ENCODE assay signal across 8 cellular contexts in the genomic region with DNA sequence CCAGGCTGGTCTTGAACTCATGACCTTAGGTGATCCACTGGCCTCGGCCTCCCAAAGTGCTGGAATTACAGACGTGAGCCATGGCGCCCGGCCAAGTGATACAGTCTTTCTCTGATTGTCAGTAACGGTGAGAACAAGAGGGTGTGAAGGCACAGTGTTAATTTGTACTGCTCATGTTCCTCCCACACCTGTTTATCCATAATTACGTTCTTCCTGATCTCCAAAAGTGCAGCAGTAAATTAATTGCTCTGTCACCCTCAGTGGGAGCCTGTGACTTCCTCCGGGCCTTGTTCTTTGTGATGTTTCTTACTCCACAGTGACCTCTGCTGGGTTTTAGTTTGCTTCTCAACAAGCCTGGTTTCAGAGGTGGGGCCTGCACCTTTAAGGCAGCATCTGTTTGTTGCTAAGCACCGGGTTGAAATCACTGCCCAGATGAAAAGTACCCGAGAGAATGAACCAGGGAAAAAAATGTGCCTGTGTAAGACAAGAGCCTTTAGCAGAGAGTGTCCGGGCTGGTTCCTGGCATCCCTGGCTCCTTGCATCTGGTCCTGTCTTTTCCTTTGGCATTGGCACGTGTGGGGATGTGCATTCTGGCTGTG.
DNase-seq lines count a peak whose midpoint lies in the region; ATAC-seq and TF ChIP-seq lines count a peak whose summit lies in the region.

No MANE protein-coding gene starts in this region.

- no peak overlapping the region for H3K4me3 Mint-ChIP-seq in central memory CD8-positive, alpha-beta T cell

- TF ChIP-seq CTCF in WI38 (IDR thresholded peaks at IDR 0.05; ENCODE audit: low read depth, low read length), result peak; percentile 54

- DNase-seq in COR-L47 (lab: John Stamatoyannopoulos, UW) (peak; percentile 74), NCI-H226 (peak; percentile 61), left colon (peak in 1 of 2 donors; percentile 51)
- DNase-seq in central memory CD8-positive, alpha-beta T cell (ENCODE audit: low spot score in 2 of 2), result peak in 1 of 2 donors; percentile 54
- peak; percentile 61 for DNase-seq in stimulated activated CD8-positive, alpha-beta memory T cell treated with anti-CD3 and anti-CD28 coated beads, Interleukin-4, amount 100 ng/mL, for 48 hours

- H3K9me3 Mint-ChIP-seq in central memory CD8-positive, alpha-beta T cell, result no peaks in the 10 kb centered on the region

- no peak overlapping the region for H3K4me3 ChIP-seq in WI38 (ENCODE audit: low read depth, low read length)

- no peak overlapping the region for H3K27ac Mint-ChIP-seq in central memory CD8-positive, alpha-beta T cell (ENCODE audit: low read depth)

- peaks cover 5% of the 10 kb centered on the region for H3K36me3 Mint-ChIP-seq in central memory CD8-positive, alpha-beta T cell (ENCODE audit: insufficient read depth)

- peaks cover 29% of the 10 kb centered on the region for H3K4me1 Mint-ChIP-seq in central memory CD8-positive, alpha-beta T cell

- intact Hi-C loops in left colon (cut with DNase I, micrococcal nuclease), result loop anchor here (2.0 to 10.0 kb wide), 5 partner anchors 74 to 500 kb away; no protein-coding TSS in a partner anchor

- no peaks in the 10 kb centered on the region for H3K27me3 Mint-ChIP-seq in central memory CD8-positive, alpha-beta T cell

- peak; percentile 51 for ATAC-seq in GM19452 (IDR thresholded peaks at IDR 0.05; ENCODE audit: unreplicated experiment)
- peak; percentile 46 for ATAC-seq in HG03442 (IDR thresholded peaks at IDR 0.05; ENCODE audit: unreplicated experiment)
- ATAC-seq in central memory CD8-positive, alpha-beta T cell (replicated peaks; ENCODE audit: extremely low read depth, poor library complexity, severe bottlenecking), result peak; percentile 52
- ATAC-seq in left colon, result peak; percentile 94
